Comparison of ENCODE assay signal across 8 cellular contexts in genomic region chr6:36545767-36546663, GRCh38. TPM values are rescaled to one million over a fixed set of nuclear protein-coding genes. Genes with fewer than 3 reads are reported as not detected.
DNase-seq lines count a peak whose midpoint lies in the region; ATAC-seq, FAIRE-seq and TF ChIP-seq lines count a peak whose summit lies in the region.

No MANE protein-coding gene starts in this region.

- peaks cover 32% of the 10 kb centered on the region for H3K4me1 Mint-ChIP-seq in stimulated activated effector memory CD8-positive, alpha-beta T cell treated with anti-CD3 and anti-CD28 coated beads, Interleukin-12 subunit alpha, Interleukin-12 subunit beta, amount 100 ng/mL, for 72 hours

- peaks cover 18% of the 10 kb centered on the region for H3K4me1 ChIP-seq in keratinocyte (ENCODE audit: control insufficient read depth, extremely low read depth, insufficient read depth, low read length)

- no peaks in the 10 kb centered on the region for H3K9me3 ChIP-seq in keratinocyte (ENCODE audit: control insufficient read depth, low read depth, low read length)

- H3K27ac Mint-ChIP-seq in stimulated activated effector memory CD8-positive, alpha-beta T cell treated with anti-CD3 and anti-CD28 coated beads, Interleukin-12 subunit alpha, Interleukin-12 subunit beta, amount 100 ng/mL, for 72 hours: peak overlapping the region; percentile 97

- H3K4me2 ChIP-seq in keratinocyte (ENCODE audit: control insufficient read depth, extremely low read depth, insufficient read depth, low read depth, low read length): peak overlapping the region; percentile 96

- peaks cover 44% of the 10 kb centered on the region for H3K79me2 ChIP-seq in keratinocyte (ENCODE audit: control insufficient read depth, insufficient read depth, low read length)

- TF ChIP-seq CTCF in bronchial epithelial cell (IDR thresholded peaks at IDR 0.05; ENCODE audit: insufficient read depth, low read length, severe bottlenecking) (no peak), keratinocyte (optimal IDR thresholded peaks at IDR 0.05 in 1 of 3, IDR thresholded peaks at IDR 0.05 in 1 of 3, conservative IDR thresholded peaks at IDR 0.05 in 1 of 3; ENCODE audit: extremely low read depth in 1 of 3, insufficient read depth in 2 of 3, low read length in 3 of 3) (no peak)

- H3K27ac ChIP-seq in keratinocyte (ENCODE audit: control insufficient read depth, insufficient read depth, low read length): peak overlapping the region; percentile 86

- dilution Hi-C loops in keratinocyte (cut with MboI; ENCODE audit: extremely low pct_ligation_motif_present, low sequenced_read_pairs): no loop called here

- H3K36me3 Mint-ChIP-seq in stimulated activated effector memory CD8-positive, alpha-beta T cell treated with anti-CD3 and anti-CD28 coated beads, Interleukin-12 subunit alpha, Interleukin-12 subunit beta, amount 100 ng/mL, for 72 hours: peaks cover 30% of the 10 kb centered on the region

- peak overlapping the region; percentile 92 for H3K9ac ChIP-seq in keratinocyte (ENCODE audit: control insufficient read depth, extremely low read depth, insufficient read depth, low read length)

- no peaks in the 10 kb centered on the region for H3K9me1 ChIP-seq in keratinocyte (ENCODE audit: control insufficient read depth, extremely low read depth, insufficient read depth, low read length)

- FAIRE-seq in bronchial epithelial cell (lab: Jason Lieb, UNC) (no peak), keratinocyte (lab: Jason Lieb, UNC) (no peak)

- H4K20me1 ChIP-seq in keratinocyte (ENCODE audit: control insufficient read depth, extremely low read depth, insufficient read depth, low read length): no peaks in the 10 kb centered on the region

- H3K4me3 Mint-ChIP-seq in stimulated activated effector memory CD8-positive, alpha-beta T cell treated with anti-CD3 and anti-CD28 coated beads, Interleukin-12 subunit alpha, Interleukin-12 subunit beta, amount 100 ng/mL, for 72 hours: peak overlapping the region; percentile 97

- H3K9me3 Mint-ChIP-seq in stimulated activated effector memory CD8-positive, alpha-beta T cell treated with anti-CD3 and anti-CD28 coated beads, Interleukin-12 subunit alpha, Interleukin-12 subunit beta, amount 100 ng/mL, for 72 hours: no peaks in the 10 kb centered on the region

- DNase-seq in Right ventricle myocardium inferior (ENCODE audit: missing footprints): no peak
- no peak for DNase-seq in cardiac septum (ENCODE audit: low spot score)
- DNase-seq in RPMI7951 (ENCODE audit: low read depth): peak; percentile 32
- no peak for DNase-seq in bronchial epithelial cell (ENCODE audit: low read depth)
- DNase-seq in keratinocyte (ENCODE audit: low read depth, low spot score): no peak
- peak in 1 of 2 donors; percentile 59 for DNase-seq in stimulated activated effector memory CD8-positive, alpha-beta T cell treated with anti-CD3 and anti-CD28 coated beads, Interleukin-12 subunit alpha, Interleukin-12 subunit beta, amount 100 ng/mL, for 72 hours (ENCODE audit: low spot score in 2 of 2)
- no peak for DNase-seq in NCI-H1092 (lab: John Stamatoyannopoulos, UW)
- no peak for DNase-seq in NCI-H1092 treated with DMSO at 0.1 percent for 48 hours (lab: John Stamatoyannopoulos, UW)

- intact Hi-C loops in Right ventricle myocardium inferior (cut with DNase I) (loop anchor here (2.0 to 5.0 kb wide), 3 partner anchors 101 to 136 kb away; no protein-coding TSS in a partner anchor), cardiac septum (cut with DNase I) (loop anchor here (2.0 kb wide), 3 partner anchors 49 to 133 kb away; partner anchors contain the start of genes CDKN1A, KCTD20, PXT1 and SRSF3)

- peak; percentile 5 for ATAC-seq in Right ventricle myocardium inferior
- peak; percentile 19 for ATAC-seq in stimulated activated effector memory CD8-positive, alpha-beta T cell treated with anti-CD3 and anti-CD28 coated beads, Interleukin-12 subunit alpha, Interleukin-12 subunit beta, amount 100 ng/mL, for 72 hours

- H3K36me3 ChIP-seq in bronchial epithelial cell (ENCODE audit: control insufficient read depth, insufficient read depth, low read length) (no peaks in the 10 kb centered on the region), keratinocyte (ENCODE audit: control insufficient read depth in 2 of 2, extremely low read depth in 1 of 2, insufficient read depth in 2 of 2, low read length in 2 of 2) (no peaks in the 10 kb centered on the region)

- H3K27me3 ChIP-seq in bronchial epithelial cell (ENCODE audit: control insufficient read depth, insufficient read depth, low read length) (no peaks in the 10 kb centered on the region), keratinocyte (ENCODE audit: control insufficient read depth, extremely low read depth, insufficient read depth, low read length) (no peaks in the 10 kb centered on the region)

- peak overlapping the region; percentile 88 for H3K4me3 ChIP-seq in bronchial epithelial cell (ENCODE audit: low read depth, low read length)
- H3K4me3 ChIP-seq in keratinocyte (ENCODE audit: control insufficient read depth in 2 of 3, extremely low read depth in 1 of 3, insufficient read depth in 2 of 3, low read depth in 1 of 3, low read length in 3 of 3): peak overlapping the region; percentile 95 to 100 (median 97)

- peak overlapping the region; percentile 98 for H2AFZ ChIP-seq in keratinocyte (ENCODE audit: control insufficient read depth, low read length)

RNA-seq across cellular contexts. Expression of gene STK38, which starts 1.3 kb away (rescaled TPM):
- total RNA-seq in Right ventricle myocardium inferior (22.6 TPM), cardiac septum (31.6 TPM), bronchial epithelial cell (13.7 and 19.6 TPM in 2 replicates)
- 22.3 and 25.7 TPM in 2 replicates for total RNA-seq in RPMI7951 (2014; rRNA removed; shearing (Covaris generic))
- polyA plus RNA-seq in keratinocyte: 16.1 to 28.4 TPM (median 24.4 TPM) in 3 replicates
- 28.7 TPM for polyA plus RNA-seq in keratinocyte (2011; ENCODE audit: low read depth)
- 19.3 and 33.2 TPM in 2 replicates for polyA plus RNA-seq in keratinocyte (2011; cell fraction: cytosol; rRNA removed)
- 44.1 and 53.0 TPM in 2 replicates for polyA plus RNA-seq in keratinocyte (2011; cell fraction: nucleus; rRNA removed)
- polyA plus RNA-seq in keratinocyte (2012; ENCODE audit: low replicate concordance): 25.6 and 26.2 TPM in 2 replicates
- 11.6 to 19.2 TPM (median 13.8 TPM) in 3 replicates for polyA minus RNA-seq in keratinocyte
- polyA minus RNA-seq in keratinocyte (2011; cell fraction: cytosol; rRNA and poly(A)+ RNA removed): 9.2 TPM
- polyA minus RNA-seq in keratinocyte (2011; cell fraction: nucleus; rRNA and poly(A)+ RNA removed): 12.9 and 26.6 TPM in 2 replicates

RNA-seq across cellular contexts. Expression of gene SRSF3, which starts 48.1 kb away (rescaled TPM):
- total RNA-seq in Right ventricle myocardium inferior: 119 TPM
- 148 TPM for total RNA-seq in cardiac septum
- 435 and 490 TPM in 2 replicates for total RNA-seq in RPMI7951 (2014; rRNA removed; shearing (Covaris generic))
- total RNA-seq in bronchial epithelial cell: 200 and 206 TPM in 2 replicates
- polyA plus RNA-seq in keratinocyte: 194 to 481 TPM (median 398 TPM) in 3 replicates
- polyA plus RNA-seq in keratinocyte (2011; ENCODE audit: low read depth): 153 TPM
- polyA plus RNA-seq in keratinocyte (2011; cell fraction: cytosol; rRNA removed): 246 and 325 TPM in 2 replicates
- 255 and 329 TPM in 2 replicates for polyA plus RNA-seq in keratinocyte (2011; cell fraction: nucleus; rRNA removed)
- 149 and 383 TPM in 2 replicates for polyA plus RNA-seq in keratinocyte (2012; ENCODE audit: low replicate concordance)
- 45.9 to 202 TPM (median 113 TPM) in 3 replicates for polyA minus RNA-seq in keratinocyte
- polyA minus RNA-seq in keratinocyte (2011; cell fraction: cytosol; rRNA and poly(A)+ RNA removed): 38.2 TPM
- 63.2 and 99.1 TPM in 2 replicates for polyA minus RNA-seq in keratinocyte (2011; cell fraction: nucleus; rRNA and poly(A)+ RNA removed)
